ENCODE assay signal across 1 cellular context in genomic region chr10:77111611-77112550, GRCh38.
TF ChIP-seq lines count a peak whose summit lies in the region.

No MANE protein-coding gene starts in this region.

TF ChIP-seq in HepG2, 621 proteins besides CTCF, POLR2A, EP300 and RAD21 (continued from another document):
- TF ChIP-seq MXI1 (IDR thresholded peaks at IDR 0.05; ENCODE audit: borderline replicate concordance, low read depth, low read length) = no peak
- TF ChIP-seq DR1 (CRISPR knock-in tag; IDR thresholded peaks at IDR 0.05) = no peak
- TF ChIP-seq PAXIP1 (CRISPR knock-in tag; conservative IDR thresholded peaks at IDR 0.05) = no peak
- TF ChIP-seq CBX1 (IDR thresholded peaks at IDR 0.05; ENCODE audit: low read depth) = no peak
- no peak for TF ChIP-seq ARNT (IDR thresholded peaks at IDR 0.05)
- peak; percentile 17; the same call in 1 of the 2 replicates for TF ChIP-seq AHDC1 (CRISPR knock-in tag; IDR thresholded peaks at IDR 0.05; ENCODE audit: borderline replicate concordance)
- TF ChIP-seq KLF9 (CRISPR knock-in tag; IDR thresholded peaks at IDR 0.05; ENCODE audit: low read depth) = no peak
- 0 out of 2 replicates have a peak, but pooled peaks have one; percentile 38 for TF ChIP-seq FOXJ3 (CRISPR knock-in tag; IDR thresholded peaks at IDR 0.05; ENCODE audit: borderline replicate concordance)
- 0 out of 2 replicates have a peak, but pooled peaks have one; percentile 27 for TF ChIP-seq MEF2D (CRISPR knock-in tag; IDR thresholded peaks at IDR 0.05)
- TF ChIP-seq NR2F1 (CRISPR knock-in tag; IDR thresholded peaks at IDR 0.05) = no peak
- TF ChIP-seq CERS6 (CRISPR knock-in tag; IDR thresholded peaks at IDR 0.05) = no peak
- no peak for TF ChIP-seq ZNF614 (CRISPR knock-in tag; IDR thresholded peaks at IDR 0.05; ENCODE audit: borderline replicate concordance)
- TF ChIP-seq KLF12 (CRISPR knock-in tag; IDR thresholded peaks at IDR 0.05; ENCODE audit: borderline replicate concordance) = 0 out of 2 replicates have a peak, but pooled peaks have one; percentile 51
- TF ChIP-seq SNAI1 (CRISPR knock-in tag; IDR thresholded peaks at IDR 0.05; ENCODE audit: borderline replicate concordance) = no peak
- no peak for TF ChIP-seq ZHX2 (IDR thresholded peaks at IDR 0.05; ENCODE audit: low read depth)
- TF ChIP-seq ZHX2 (CRISPR knock-in tag; IDR thresholded peaks at IDR 0.05; ENCODE audit: borderline replicate concordance) = no peak
- no peak for TF ChIP-seq ZNF678 (CRISPR knock-in tag; IDR thresholded peaks at IDR 0.05)
- TF ChIP-seq EHMT2 (IDR thresholded peaks at IDR 0.05; ENCODE audit: borderline replicate concordance, low read depth, low read length) = no peak; the same call in 1 of the 2 replicates
- TF ChIP-seq THAP7 (CRISPR knock-in tag; IDR thresholded peaks at IDR 0.05) = no peak
- TF ChIP-seq MAF1 (CRISPR knock-in tag; IDR thresholded peaks at IDR 0.05; ENCODE audit: borderline replicate concordance) = no peak
TF ChIP-seq in HepG2: peak in this region for 21.
